20 cellular contexts compared by ENCODE assay signal in the genomic region with DNA sequence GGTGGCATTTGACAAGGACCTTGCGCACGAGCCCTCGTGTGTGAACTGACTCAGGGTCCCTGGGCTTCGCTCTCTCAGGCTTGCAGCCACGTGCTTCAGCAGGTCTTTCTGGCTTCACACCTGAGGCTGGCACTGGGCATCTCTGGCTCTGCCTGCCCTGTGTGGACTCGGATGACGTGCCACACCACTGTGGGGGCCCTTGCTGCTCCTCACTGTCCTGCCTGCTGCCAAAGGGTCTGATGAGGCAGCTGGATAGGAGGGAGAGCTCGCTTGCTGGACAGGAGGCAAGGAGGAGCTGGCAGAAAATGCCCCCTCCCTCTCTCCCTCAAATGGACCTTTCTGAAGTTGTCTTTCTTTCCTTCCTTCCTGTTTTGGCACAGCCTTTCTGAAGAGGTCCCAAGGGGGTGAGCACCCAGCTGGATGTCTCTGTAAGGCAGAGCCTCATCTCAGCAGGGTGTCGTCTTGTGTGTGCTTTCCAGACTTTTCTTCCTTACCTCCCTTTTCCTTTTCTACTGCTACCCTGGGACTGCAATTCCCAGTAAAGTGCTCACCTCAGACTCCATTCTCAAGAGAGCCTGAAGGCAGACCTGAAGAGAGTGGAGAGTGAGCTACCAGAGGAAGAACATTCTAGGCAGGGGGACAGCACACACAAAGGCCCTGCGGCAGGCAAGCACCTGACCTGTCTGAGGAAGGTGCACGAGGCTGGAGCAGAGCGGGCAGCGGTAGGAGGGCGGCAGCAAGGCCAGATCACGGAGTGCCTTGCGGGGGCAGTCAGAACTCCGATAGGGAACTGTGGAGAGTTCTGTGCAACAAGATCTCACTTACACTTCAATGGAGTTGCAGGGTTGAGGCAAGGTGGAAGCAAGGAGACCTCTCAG. TPM values are rescaled to one million over a fixed set of nuclear protein-coding genes. Genes with fewer than 3 reads are reported as not detected.
DNase-seq lines count a peak whose midpoint lies in the region; ATAC-seq and TF ChIP-seq lines count a peak whose summit lies in the region.
"Had no signal": no experiment of that assay in that cellular context is flagged by ENCODE, and none has a peak within 500 bp of the region (broad histone marks: within the 10 kb centered on the region; RNA-seq: fewer than 3 reads in every experiment).

No MANE protein-coding gene starts in this region.

- POLR2A ChIA-PET in OCI-LY7 (lab: Charles Lee) = interaction anchor here (1.0 kb wide), 1 partner anchor 570 kb away, joined by 3 read pairs; no protein-coding TSS in a partner anchor

- H3K27me3 ChIP-seq in right lobe of liver (no peaks in the 10 kb centered on the region), stomach (no peaks in the 10 kb centered on the region)
- H3K27me3 ChIP-seq: BE2C, SJCRH30 had no signal

- H2AFZ ChIP-seq in OCI-LY7 (ENCODE audit: low read length) = no peak overlapping the region

- H3K27ac ChIP-seq in OCI-LY7 (ENCODE audit: low read depth, low read length, poor library complexity, severe bottlenecking) = no peak overlapping the region
- no peak overlapping the region for H3K27ac ChIP-seq in right lobe of liver
- H3K27ac ChIP-seq in stomach = peak overlapping the region in 3 of 5 donors; percentile 17 to 99 (median 98)
- H3K27ac ChIP-seq: KMS-11, SJCRH30 had no signal

- no peaks in the 10 kb centered on the region for H3K9me3 Mint-ChIP-seq in Calu3 (ENCODE audit: low read depth, unreplicated experiment)
- H3K9me3 Mint-ChIP-seq: nephron had no signal

- H3K4me1 Mint-ChIP-seq in Calu3 (ENCODE audit: low read depth, unreplicated experiment) = peaks cover 48% of the 10 kb centered on the region

- H3K27me3 Mint-ChIP-seq in Calu3 (ENCODE audit: unreplicated experiment) = no peaks in the 10 kb centered on the region

- H3K36me3 ChIP-seq in OCI-LY7 (ENCODE audit: insufficient read depth, low read length) (peaks cover 7% of the 10 kb centered on the region; the same call in 1 of the 2 replicates), right lobe of liver (no peaks in the 10 kb centered on the region), stomach (peaks cover 0 to 7% (median 0%) of the 10 kb centered on the region in 4 donors)
- H3K36me3 ChIP-seq: BE2C, HAP-1, SJCRH30 had no signal

- BruUV-seq in Calu3 (replicated peaks; lab: Mats Ljungman, UMichigan) = no TSS peak
- no TSS peak for BruUV-seq in OCI-LY7 (replicated peaks; lab: Mats Ljungman, UMichigan)

- H3K4me1 ChIP-seq in OCI-LY7 (ENCODE audit: insufficient read depth, low read length, poor library complexity, severe bottlenecking) (peaks cover 28% of the 10 kb centered on the region), right lobe of liver (peaks cover 0 to 38% (median 14%) of the 10 kb centered on the region in 4 donors), stomach (peaks cover 43 to 96% (median 85%) of the 10 kb centered on the region in 4 donors)
- H3K4me1 ChIP-seq: BE2C had no signal

- no peak overlapping the region for H3K4me3 ChIP-seq in OCI-LY7 (ENCODE audit: low read depth, low read length, poor library complexity, severe bottlenecking)
- H3K4me3 ChIP-seq in right lobe of liver = no peak overlapping the region
- no peak overlapping the region for H3K4me3 ChIP-seq in stomach
- H3K4me3 ChIP-seq: HAP-1, SJCRH30 had no signal

- H3K4me3 Mint-ChIP-seq in Calu3 (ENCODE audit: low read depth, unreplicated experiment) = no peak overlapping the region

- TF ChIP-seq POLR2A in right lobe of liver (IDR thresholded peaks at IDR 0.05) = no peak
- no peak for TF ChIP-seq POLR2A in stomach (IDR thresholded peaks at IDR 0.05)

- ATAC-seq in right lobe of liver (no peak), HG02870 (IDR thresholded peaks at IDR 0.05; ENCODE audit: unreplicated experiment) (no peak)

- no peaks in the 10 kb centered on the region for H3K9me2 ChIP-seq in OCI-LY7 (ENCODE audit: insufficient read depth, low read length)

- CTCF ChIA-PET in Calu3 (lab: Charles Lee) (no interaction called here), OCI-LY7 (lab: Charles Lee; ENCODE audit: unreplicated experiment) (no interaction called here)

- peak overlapping the region; percentile 43 for H3K4me2 ChIP-seq in OCI-LY7 (ENCODE audit: low read length)
- H3K4me2 ChIP-seq: KMS-11 had no signal

- H3K36me3 Mint-ChIP-seq in Calu3 (ENCODE audit: insufficient read depth, unreplicated experiment) = peaks cover 28% of the 10 kb centered on the region

- DNase-seq in Calu3 (no peak), OCI-LY7 (ENCODE audit: low spot score) (peak; percentile 48), right lobe of liver (peak in 2 of 3 donors; percentile 17 to 54), stomach (no peak), NCI-H146 treated with DMSO at 0.1 percent for 48 hours (lab: John Stamatoyannopoulos, UW; ENCODE audit: unreplicated experiment) (no peak)
- DNase-seq in activated T-cell treated with anti-CD3 and anti-CD28 coated beads, Interleukin-2, amount 50 U/mL, for 1 hour = no peak
- DNase-seq: activated CD4-positive, CD25-positive, alpha-beta regulatory T cell treated with anti-CD3 and anti-CD28 coated beads, Interleukin-2, amount 50 U/mL, for 72 hours; BE2C; DMS153; hippocampal formation; islet precursor cell; mesendoderm; NCI-H1105 treated with DMSO at 0.1 percent for 48 hours; NCI-H526 treated with DMSO at 0.1 percent for 48 hours; OCI-M1; SJCRH30 had no signal

- peak overlapping the region; percentile 97 for H3K27ac Mint-ChIP-seq in Calu3 (ENCODE audit: unreplicated experiment)
- H3K27ac Mint-ChIP-seq: nephron had no signal

- H3K79me2 ChIP-seq in OCI-LY7 (ENCODE audit: insufficient read depth, low read depth, low read length) = peaks cover 33% of the 10 kb centered on the region

- WGBS in right lobe of liver (ENCODE audit: insufficient coverage, low coverage, low lambda C conversion rate, missing lambda C conversion rate) = 94% methylated on average over 7 of the region's 17 CpGs
- 87 to 94% (median 91%) methylated on average over 17 of the region's 17 CpGs for WGBS in stomach, 5 donors

- intact Hi-C loops in Calu3 (cut with micrococcal nuclease; ENCODE audit: unreplicated experiment) = no loop called here
- intact Hi-C loops in OCI-LY7 (cut with micrococcal nuclease; ENCODE audit: unreplicated experiment) = no loop called here
- intact Hi-C loops in right lobe of liver (cut with DNase I) = no loop called here
- intact Hi-C loops in stomach (cut with DNase I; ENCODE audit: low total_unique reads) = no loop called here

- TF ChIP-seq CTCF in Calu3 (IDR thresholded peaks at IDR 0.05; ENCODE audit: unreplicated experiment) (no peak), OCI-LY7 (conservative IDR thresholded peaks at IDR 0.05; ENCODE audit: low read length) (no peak), right lobe of liver (IDR thresholded peaks at IDR 0.05) (no peak), stomach (IDR thresholded peaks at IDR 0.05) (no peak)

- no peaks in the 10 kb centered on the region for H3K9me3 ChIP-seq in OCI-LY7 (ENCODE audit: low read length)
- no peaks in the 10 kb centered on the region for H3K9me3 ChIP-seq in right lobe of liver
- H3K9me3 ChIP-seq in stomach = no peaks in the 10 kb centered on the region
- H3K9me3 ChIP-seq: BE2C, HAP-1, SJCRH30 had no signal

- peaks cover 11% of the 10 kb centered on the region for H4K20me1 ChIP-seq in OCI-LY7 (ENCODE audit: insufficient read depth, low read length)

- no peak for TF ChIP-seq EP300 in stomach (IDR thresholded peaks at IDR 0.05)

RNA-seq across cellular contexts. Expression of gene PER2, which starts 5.3 kb away (rescaled TPM):
- total RNA-seq in Calu3 (2022) (14.0 and 14.8 TPM in 2 replicates), OCI-LY7 (2022) (18.6 and 20.4 TPM in 2 replicates), right lobe of liver (10 to 100 TPM in 1 of 6 experiments, 1 to 10 TPM in 5; 4.5 to 12.5 (median 6.1) TPM), stomach (100 to 1,000 TPM in 1 of 5 donors, 10 to 100 TPM in 4; 20.9 to 188 (median 40.8) TPM)
- 8.4 and 9.7 TPM in 2 replicates for total RNA-seq in OCI-LY7 (2014; rRNA removed; shearing (Covaris generic))
- polyA plus RNA-seq in stomach = 1 to 10 TPM; 4.4 to 9.8 (median 7.3) TPM

RNA-seq across cellular contexts. Expression of gene TRAF3IP1, which starts 37.2 kb away (rescaled TPM):
- total RNA-seq in Calu3 (2022) (18.6 and 21.2 TPM in 2 replicates), OCI-LY7 (2022) (12.8 and 13.8 TPM in 2 replicates), right lobe of liver (10 to 100 TPM in 2 of 6 experiments, 1 to 10 TPM in 4; 4.6 to 12.0 (median 8.3) TPM), stomach (10 to 100 TPM in 3 of 5 donors, 1 to 10 TPM in 1, under 1 TPM in 1; 0.58 to 21.1 (median 10.7) TPM)
- 4.3 and 8.2 TPM in 2 replicates for total RNA-seq in OCI-LY7 (2014; rRNA removed; shearing (Covaris generic))
- 10 to 100 TPM in 2 of 3 donors, 1 to 10 TPM in 1; 4.4 to 20.6 (median 10.8) TPM for polyA plus RNA-seq in stomach

RNA-seq across cellular contexts. Expression of gene HES6, which starts 43.3 kb away (rescaled TPM):
- total RNA-seq in Calu3 (2022) (5.9 and 8.0 TPM in 2 replicates), OCI-LY7 (2022) (10.9 and 13.8 TPM in 2 replicates), right lobe of liver (1 to 10 TPM; 1.7 to 8.3 (median 3.8) TPM), stomach (100 to 1,000 TPM in 1 of 5 donors, 10 to 100 TPM in 1, 1 to 10 TPM in 2, not detected in 1; 6.7 to 222 (median 45.5) TPM)
- total RNA-seq in OCI-LY7 (2014; rRNA removed; shearing (Covaris generic)) = 13.1 and 20.5 TPM in 2 replicates
- polyA plus RNA-seq in stomach = 10 to 100 TPM; 10.8 to 20.0 (median 17.0) TPM

Comparison
In these comparisons a context has a peak if more than half of its experiments do, and no peak if none do; other contexts are left out.
1. DNase-seq: peak in OCI-LY7 (single experiment) and right lobe of liver (2 of 3); none in Calu3 (single experiment), stomach (single experiment), activated T-cell treated with anti-CD3 and anti-CD28 coated beads, Interleukin-2, amount 50 U/mL, for 1 hour (single experiment) and NCI-H146 treated with DMSO at 0.1 percent for 48 hours (single experiment).
2. H3K27ac ChIP-seq: peak in stomach (3 of 5); none in OCI-LY7 (single experiment) and right lobe of liver (0 of 3).